1 cellular context compared by ENCODE assay signal in genomic region chr22:26662160-26662559, GRCh38.
TF ChIP-seq lines count a peak whose summit lies in the region.

No MANE protein-coding gene starts in this region.

TF ChIP-seq in HepG2, 621 proteins besides CTCF, POLR2A, EP300 and RAD21:
- TF ChIP-seq ZNF720 (CRISPR knock-in tag; IDR thresholded peaks at IDR 0.05), result no peak
- TF ChIP-seq ZNF629 (CRISPR knock-in tag; conservative IDR thresholded peaks at IDR 0.05), result 0 out of 2 replicates have a peak, but pooled peaks have one; percentile 12
